In genomic region chr9:700365-701282, GRCh38 we compare ENCODE assay signal across 16 cellular contexts.
DNase-seq lines count a peak whose midpoint lies in the region; ATAC-seq and TF ChIP-seq lines count a peak whose summit lies in the region.
"Had no signal": no experiment of that assay in that cellular context is flagged by ENCODE, and none has a peak within 500 bp of the region (broad histone marks: within the 10 kb centered on the region; RNA-seq: fewer than 3 reads in every experiment).

No MANE protein-coding gene starts in this region.

- no peaks in the 10 kb centered on the region for H3K9me3 Mint-ChIP-seq in HFFc6
- H3K9me3 Mint-ChIP-seq in stimulated activated naive B cell treated with anti-CD40 and anti-IgM and Interleukin-4, amounts not matched to agents 10 μg/mL and 1 μg/mL and 100 μg/mL, for 72 hours = no peaks in the 10 kb centered on the region
- H3K9me3 Mint-ChIP-seq: activated B cell treated with CpG ODN at 0.5 μM for 24 hours; dendritic cell treated with granulocyte-macrophage colony-stimulating factor and Interleukin-4, amounts not matched to agents 40 ng/mL and 50 ng/mL, for 4 days had no signal

- H3K4me3 ChIP-seq in AG10803 (ENCODE audit: low read length) (no peak overlapping the region), psoas muscle (no peak overlapping the region)
- H3K4me3 ChIP-seq: spleen, tibial nerve had no signal

- H3K27me3 ChIP-seq in psoas muscle (ENCODE audit: insufficient read depth in 3 of 3, low read length in 2 of 3) = no peaks in the 10 kb centered on the region
- H3K27me3 ChIP-seq: neutrophil, tibial nerve had no signal

- ATAC-seq in psoas muscle = no peak
- ATAC-seq in HG02970 (IDR thresholded peaks at IDR 0.05; ENCODE audit: low FRiP score, unreplicated experiment) = no peak
- ATAC-seq in stimulated activated naive B cell treated with anti-CD40 and anti-IgM and Interleukin-4, amounts not matched to agents 10 μg/mL and 1 μg/mL and 100 μg/mL, for 72 hours (replicated peaks) = no peak

- no peak overlapping the region for H3K4me3 Mint-ChIP-seq in HFFc6
- no peak overlapping the region for H3K4me3 Mint-ChIP-seq in stimulated activated naive B cell treated with anti-CD40 and anti-IgM and Interleukin-4, amounts not matched to agents 10 μg/mL and 1 μg/mL and 100 μg/mL, for 72 hours
- H3K4me3 Mint-ChIP-seq: activated B cell treated with CpG ODN at 0.5 μM for 24 hours; dendritic cell treated with granulocyte-macrophage colony-stimulating factor and Interleukin-4, amounts not matched to agents 40 ng/mL and 50 ng/mL, for 4 days had no signal

- peaks cover 0 to 5% of the 10 kb centered on the region in 2 donors for H3K36me3 ChIP-seq in psoas muscle (ENCODE audit: insufficient read depth in 1 of 2, low read depth in 1 of 2)
- H3K36me3 ChIP-seq: neutrophil, spleen, tibial nerve had no signal

- H3K36me3 Mint-ChIP-seq in HFFc6 (ENCODE audit: low read depth) = peaks cover 34% of the 10 kb centered on the region
- H3K36me3 Mint-ChIP-seq in stimulated activated naive B cell treated with anti-CD40 and anti-IgM and Interleukin-4, amounts not matched to agents 10 μg/mL and 1 μg/mL and 100 μg/mL, for 72 hours = no peaks in the 10 kb centered on the region

- no peak for TF ChIP-seq CTCF in AG10803 (conservative IDR thresholded peaks at IDR 0.05; ENCODE audit: low read length)
- TF ChIP-seq CTCF in HFFc6 (IDR thresholded peaks at IDR 0.05) = no peak
- TF ChIP-seq CTCF in psoas muscle (IDR thresholded peaks at IDR 0.05) = no peak

- H3K27me3 Mint-ChIP-seq in HFFc6 (ENCODE audit: insufficient read depth) = no peaks in the 10 kb centered on the region; the same call in 1 of the 2 replicates
- peaks cover 0 to 5% of the 10 kb centered on the region in 2 donors for H3K27me3 Mint-ChIP-seq in stimulated activated naive B cell treated with anti-CD40 and anti-IgM and Interleukin-4, amounts not matched to agents 10 μg/mL and 1 μg/mL and 100 μg/mL, for 72 hours
- H3K27me3 Mint-ChIP-seq: dendritic cell treated with granulocyte-macrophage colony-stimulating factor and Interleukin-4, amounts not matched to agents 40 ng/mL and 50 ng/mL, for 4 days had no signal

- peaks cover 81% of the 10 kb centered on the region for H3K4me1 Mint-ChIP-seq in HFFc6 (ENCODE audit: low read depth)
- no peaks in the 10 kb centered on the region for H3K4me1 Mint-ChIP-seq in stimulated activated naive B cell treated with anti-CD40 and anti-IgM and Interleukin-4, amounts not matched to agents 10 μg/mL and 1 μg/mL and 100 μg/mL, for 72 hours
- H3K4me1 Mint-ChIP-seq: activated B cell treated with CpG ODN at 0.5 μM for 24 hours had no signal

- intact Hi-C loops in psoas muscle (cut with DNase I) = no loop called here

- DNase-seq in AG10803 (ENCODE audit: low read depth) (peak; percentile 60), HFFc6 (no peak), caudate nucleus (lab: John Stamatoyannopoulos, UW) (no peak), psoas muscle (no peak), DMS153 (lab: John Stamatoyannopoulos, UW) (no peak), SIG-M5 (lab: John Stamatoyannopoulos, UW) (no peak)
- no peak for DNase-seq in stimulated activated naive B cell treated with anti-CD40 and anti-IgM and Interleukin-4, amounts not matched to agents 10 μg/mL and 1 μg/mL and 100 μg/mL, for 72 hours
- DNase-seq: activated B cell treated with CpG ODN at 0.5 μM for 24 hours, GOT3, mammary epithelial cell, NCI-H2081, spleen had no signal

- H3K27ac ChIP-seq in caudate nucleus (ENCODE audit: low read depth, low read length) = peak overlapping the region; percentile 80
- H3K27ac ChIP-seq in psoas muscle = peak overlapping the region; percentile 26
- H3K27ac ChIP-seq: neutrophil, spleen had no signal

- peaks cover 44% of the 10 kb centered on the region for H3K4me1 ChIP-seq in psoas muscle

- WGBS in psoas muscle, 3 donors = 70 to 78% (median 73%) methylated on average over 9 of the region's 9 CpGs

- H3K9me3 ChIP-seq in psoas muscle = no peaks in the 10 kb centered on the region
- H3K9me3 ChIP-seq: neutrophil, spleen, tibial nerve had no signal

- H3K27ac Mint-ChIP-seq in HFFc6 = peak overlapping the region; percentile 19; the same call in 1 of the 2 replicates
- H3K27ac Mint-ChIP-seq in stimulated activated naive B cell treated with anti-CD40 and anti-IgM and Interleukin-4, amounts not matched to agents 10 μg/mL and 1 μg/mL and 100 μg/mL, for 72 hours = no peak overlapping the region
- H3K27ac Mint-ChIP-seq: activated B cell treated with CpG ODN at 0.5 μM for 24 hours; dendritic cell treated with granulocyte-macrophage colony-stimulating factor and Interleukin-4, amounts not matched to agents 40 ng/mL and 50 ng/mL, for 4 days had no signal
